Comparison of ENCODE assay signal across 18 cellular contexts in the genomic region with DNA sequence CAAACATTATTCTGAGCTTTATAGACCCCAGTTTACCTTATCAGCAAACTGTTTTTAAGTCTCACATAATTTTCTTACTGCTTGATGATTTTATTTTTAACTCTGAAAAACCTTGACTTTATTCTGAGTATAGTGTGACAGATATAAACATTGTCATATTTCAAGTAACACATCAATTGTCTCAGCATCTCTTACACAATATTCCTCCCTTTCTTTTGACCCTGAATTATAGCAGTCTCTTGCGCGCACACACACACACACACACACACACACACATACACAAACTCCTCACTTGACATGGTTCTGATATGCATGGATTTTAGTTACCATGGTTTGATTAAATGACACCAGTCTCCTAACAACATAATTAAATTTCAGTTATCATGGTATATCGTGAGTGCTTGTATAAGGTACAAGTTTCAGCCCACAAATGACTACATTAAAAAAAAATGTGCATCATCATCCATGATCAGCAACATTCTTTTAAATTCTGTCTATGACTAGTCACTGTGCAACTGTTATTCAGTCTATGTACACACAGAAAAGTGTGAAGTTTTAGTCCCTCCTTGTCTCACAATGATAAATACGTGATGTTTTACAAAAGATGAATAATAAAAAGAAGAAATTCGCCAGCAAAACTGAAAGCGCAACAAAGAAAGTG. TPM values are rescaled to one million over a fixed set of nuclear protein-coding genes. Genes with fewer than 3 reads are reported as not detected.
DNase-seq lines count a peak whose midpoint lies in the region; ATAC-seq and TF ChIP-seq lines count a peak whose summit lies in the region.
"Had no signal": no experiment of that assay in that cellular context is flagged by ENCODE, and none has a peak within 500 bp of the region (broad histone marks: within the 10 kb centered on the region; RNA-seq: fewer than 3 reads in every experiment).

No MANE protein-coding gene starts in this region.

- dilution Hi-C loops in mammary epithelial cell (cut with HindIII; ENCODE audit: low sequenced_read_pairs): no loop called here

- intact Hi-C loops in mammary epithelial cell (cut with micrococcal nuclease): loop anchor here (1.0 to 2.0 kb wide), 2 partner anchors 280 to 320 kb away; a partner anchor contains a TSS

- H2BK15ac ChIP-seq in mesenchymal stem cell (ENCODE audit: low read depth, poor library complexity, severe bottlenecking): no peak overlapping the region

- no peak overlapping the region for H3K23ac ChIP-seq in mesenchymal stem cell (ENCODE audit: low read length in 2 of 2)

- H4K91ac ChIP-seq in mesenchymal stem cell (ENCODE audit: low read length): no peak overlapping the region

- H2BK12ac ChIP-seq in mesenchymal stem cell (ENCODE audit: low read length in 2 of 2): no peak overlapping the region

- no peak overlapping the region for H3K18ac ChIP-seq in mesenchymal stem cell (ENCODE audit: low read depth in 1 of 2, low read length in 2 of 2)

- H3K27me3 ChIP-seq in BJ (ENCODE audit: control insufficient read depth, insufficient read depth, low read length) (no peaks in the 10 kb centered on the region), mammary epithelial cell (ENCODE audit: insufficient read depth, low read length) (no peaks in the 10 kb centered on the region), mesenchymal stem cell (ENCODE audit: control insufficient read depth in 1 of 2, insufficient read depth in 1 of 2, low read length in 2 of 2) (no peaks in the 10 kb centered on the region)

- H3K9me3 ChIP-seq in mammary epithelial cell (replicated peaks; ENCODE audit: insufficient read depth, low read length) (no peaks in the 10 kb centered on the region), mesenchymal stem cell (ENCODE audit: control insufficient read depth, low read length) (peaks cover 10% of the 10 kb centered on the region)

- no peak overlapping the region for H2BK120ac ChIP-seq in mesenchymal stem cell (ENCODE audit: low read depth, low read length)

- in situ Hi-C loops in mammary epithelial cell (cut with MboI; ENCODE audit: low sequenced_read_pairs in 2 of 2): no loop called here

- H3K4me2 ChIP-seq in mammary epithelial cell (ENCODE audit: insufficient read depth, low read depth, low read length): peak overlapping the region; percentile 16
- H3K4me2 ChIP-seq in mesenchymal stem cell (ENCODE audit: low read length, poor library complexity, severe bottlenecking): no peak overlapping the region

- H3K9ac ChIP-seq in mammary epithelial cell (ENCODE audit: insufficient read depth, low read length): no peak overlapping the region
- peak overlapping the region; percentile 60 for H3K9ac ChIP-seq in mesenchymal stem cell (ENCODE audit: low read length)

- no peak overlapping the region for H2AK5ac ChIP-seq in mesenchymal stem cell (ENCODE audit: low read length, severe bottlenecking)

- H2BK5ac ChIP-seq in mesenchymal stem cell (ENCODE audit: low read depth, low read length, poor library complexity, severe bottlenecking): no peak overlapping the region

- no peak overlapping the region for H3K4ac ChIP-seq in mesenchymal stem cell (ENCODE audit: low read depth in 1 of 2, low read length in 2 of 2)

- no peaks in the 10 kb centered on the region for H3K79me2 ChIP-seq in mammary epithelial cell (ENCODE audit: insufficient read depth, low read length)

- WGBS in mammary epithelial cell (ENCODE audit: low coverage, missing lambda C conversion rate): 63% methylated on average over 6 of the region's 6 CpGs
- 86% methylated on average over 5 of the region's 6 CpGs for WGBS in mesenchymal stem cell

- no peak for TF ChIP-seq CTCF in BJ (IDR thresholded peaks at IDR 0.05; ENCODE audit: insufficient read depth, low read depth, low read length)
- no peak for TF ChIP-seq CTCF in mammary epithelial cell (conservative IDR thresholded peaks at IDR 0.05 in 1 of 2, IDR thresholded peaks at IDR 0.05 in 1 of 2; ENCODE audit: extremely low read depth in 1 of 2, insufficient read depth in 1 of 2, low read depth in 1 of 2, low read length in 2 of 2)

- CTCF ChIA-PET in BJ (lab: Yijun Ruan, JAX): interaction anchor here (1.6 kb wide), 1 partner anchor 39 kb away, joined by 8 read pairs; a partner anchor contains a TSS
- CTCF ChIA-PET in mammary epithelial cell (lab: Charles Lee; ENCODE audit: low non-redundant PET): no interaction called here

- no peak for ATAC-seq in GM21723 (IDR thresholded peaks at IDR 0.05; ENCODE audit: unreplicated experiment)
- no peak for ATAC-seq in GM21576 (IDR thresholded peaks at IDR 0.05; ENCODE audit: unreplicated experiment)
- ATAC-seq: left cardiac atrium; naive thymus-derived CD4-positive, alpha-beta T cell; stimulated activated naive B cell treated with anti-CD40 and anti-IgM and Interleukin-4, amounts not matched to agents 10 μg/mL and 1 μg/mL and 100 μg/mL, for 72 hours had no signal

- POLR2A ChIA-PET in BJ (lab: Charles Lee): no interaction called here

- H3K4me3 ChIP-seq in BJ (ENCODE audit: low read depth, low read length): no peak overlapping the region
- no peak overlapping the region for H3K4me3 ChIP-seq in mammary epithelial cell (replicated peaks in 1 of 3; ENCODE audit: insufficient read depth in 1 of 3, low read depth in 2 of 3, low read length in 3 of 3)
- peak overlapping the region in 1 of 2 experiments; percentile 9 for H3K4me3 ChIP-seq in mesenchymal stem cell (ENCODE audit: insufficient read depth in 1 of 2, low read depth in 1 of 2, low read length in 2 of 2)

- H4K8ac ChIP-seq in mesenchymal stem cell (ENCODE audit: low read length): no peak overlapping the region

- no peaks in the 10 kb centered on the region for H3K79me1 ChIP-seq in mesenchymal stem cell (replicated peaks; ENCODE audit: low read length, poor library complexity, severe bottlenecking)

- no peak overlapping the region for H3K14ac ChIP-seq in mesenchymal stem cell (ENCODE audit: low read length in 2 of 2)

- H3K27ac ChIP-seq in mammary epithelial cell (ENCODE audit: insufficient read depth, low read depth, low read length) (peak overlapping the region; percentile 26), mesenchymal stem cell (ENCODE audit: low read length, poor library complexity, severe bottlenecking) (no peak overlapping the region)

- DNase-seq in BJ (ENCODE audit: low read depth): peak; percentile 63
- peak; percentile 66 for DNase-seq in NCI-H226
- DNase-seq in mammary epithelial cell: peak; percentile 55
- DNase-seq in mesenchymal stem cell: peak; percentile 80
- no peak for DNase-seq in cerebellum (ENCODE audit: low spot score)
- DNase-seq in NCI-H1930 (lab: John Stamatoyannopoulos, UW): no peak
- DNase-seq: activated naive CD8-positive, alpha-beta T cell treated with anti-CD3 and anti-CD28 coated beads for 36 hours; CD4-positive, alpha-beta memory T cell; dermis blood vessel endothelial cell; GDM1; left cardiac atrium; naive thymus-derived CD4-positive, alpha-beta T cell; NCI-H510A treated with DMSO at 0.1 percent for 48 hours; retina; stimulated activated CD4-positive, alpha-beta T cell treated with anti-CD3 and anti-CD28 coated beads, Interleukin-4, amount 100 ng/mL, for 4 hours; stimulated activated naive B cell treated with anti-CD40 and anti-IgM and Interleukin-4, amounts not matched to agents 10 μg/mL and 1 μg/mL and 100 μg/mL, for 72 hours had no signal

- no TSS peak for BruUV-seq in mammary epithelial cell (replicated peaks; lab: Mats Ljungman, UMichigan)

- H2AFZ ChIP-seq in mammary epithelial cell (ENCODE audit: low read depth, low read length) (peak overlapping the region; percentile 4), mesenchymal stem cell (ENCODE audit: low read depth, low read length) (no peak overlapping the region)

- no peaks in the 10 kb centered on the region for H3K36me3 ChIP-seq in BJ (ENCODE audit: control insufficient read depth, insufficient read depth, low read length)
- no peaks in the 10 kb centered on the region for H3K36me3 ChIP-seq in mammary epithelial cell (ENCODE audit: insufficient read depth, low read length)
- H3K36me3 ChIP-seq in mesenchymal stem cell (ENCODE audit: control insufficient read depth in 1 of 2, insufficient read depth in 2 of 2, low read depth in 1 of 2, low read length in 2 of 2): no peaks in the 10 kb centered on the region

- no peaks in the 10 kb centered on the region for H4K20me1 ChIP-seq in mammary epithelial cell (ENCODE audit: insufficient read depth, low read length)

- H3K4me1 ChIP-seq in mammary epithelial cell (ENCODE audit: insufficient read depth, low read length): no peaks in the 10 kb centered on the region
- no peaks in the 10 kb centered on the region for H3K4me1 ChIP-seq in mesenchymal stem cell (ENCODE audit: control insufficient read depth, insufficient read depth, low read depth, low read length)

RNA-seq across cellular contexts. Expression of a gene that starts 39.5 kb away (rescaled TPM):
- polyA plus RNA-seq in BJ (2011; rRNA removed) (0.04 and 0.07 TPM in 2 replicates), mammary epithelial cell (not detected)
- 0.10 TPM in 1 of 2 replicates, not detected in the other for polyA minus RNA-seq in BJ (2011; rRNA and poly(A)+ RNA removed)
- total RNA-seq in mammary epithelial cell (not detected), cerebellum (1.00 TPM)
- not detected for polyA minus RNA-seq in mammary epithelial cell
- polyA plus RNA-seq in mesenchymal stem cell (2013, experiment 1 of 2): 0.06 TPM
- 0.11 TPM for polyA plus RNA-seq in mesenchymal stem cell (2013, experiment 2 of 2)
- total RNA-seq: activated naive CD8-positive, alpha-beta T cell treated with anti-CD3 and anti-CD28 coated beads for 36 hours; CD4-positive, alpha-beta memory T cell; dermis blood vessel endothelial cell had no signal
- polyA plus RNA-seq: naive thymus-derived CD4-positive, alpha-beta T cell had no signal

Comparison
In these comparisons a context has a peak if more than half of its experiments do, and no peak if none do; other contexts are left out.
1. DNase-seq: peak in BJ (single experiment), NCI-H226 (single experiment), mammary epithelial cell (single experiment) and mesenchymal stem cell (single experiment); none in cerebellum (single experiment) and NCI-H1930 (0 of 2).